ENCODE assay signal across 28 cellular contexts in genomic region chr19:19743176-19743575, GRCh38.
"Had no signal": no experiment of that assay in that cellular context is flagged by ENCODE, and none has a peak within 500 bp of the region (broad histone marks: within the 10 kb centered on the region; RNA-seq: fewer than 3 reads in every experiment).

No MANE protein-coding gene starts in this region.

- H3K4me3 ChIP-seq: left lung, lower lobe of right lung, right atrium auricular region, skin epidermis, suprapubic skin, thoracic aorta, tibial artery, uterus had no signal

- ATAC-seq: left colon; left lung; lower lobe of right lung; naive thymus-derived CD8-positive, alpha-beta T cell; sciatic nerve; stimulated activated effector memory CD8-positive, alpha-beta T cell treated with anti-CD3 and anti-CD28 coated beads, Interleukin-12 subunit alpha, Interleukin-12 subunit beta, amount 100 ng/mL, for 72 hours had no signal

- H3K27ac ChIP-seq: left lung, lower lobe of right lung, parathyroid adenoma, right atrium auricular region, skin epidermis, suprapubic skin, thoracic aorta, tibial artery, uterus had no signal

- H2AFZ ChIP-seq: parathyroid adenoma had no signal

- H3K27ac Mint-ChIP-seq: immature natural killer cell; nephron; stimulated activated effector memory CD8-positive, alpha-beta T cell treated with anti-CD3 and anti-CD28 coated beads, Interleukin-12 subunit alpha, Interleukin-12 subunit beta, amount 100 ng/mL, for 72 hours; stimulated activated naive CD8-positive, alpha-beta T cell treated with anti-CD3 and anti-CD28 coated beads, Interleukin-15, Interleukin-2, amounts not matched to agents 100 ng/mL and 50 ng/mL, for 24 hours; type B pancreatic cell had no signal

- H3K27me3 ChIP-seq: left lung, right atrium auricular region, suprapubic skin, uterus had no signal

- H3K4me1 ChIP-seq: left lung, lower lobe of right lung, parathyroid adenoma, right atrium auricular region, suprapubic skin, tibial artery, uterus had no signal

- H3K27me3 Mint-ChIP-seq: naive thymus-derived CD8-positive, alpha-beta T cell; stimulated activated naive CD8-positive, alpha-beta T cell treated with anti-CD3 and anti-CD28 coated beads, Interleukin-15, Interleukin-2, amounts not matched to agents 100 ng/mL and 50 ng/mL, for 24 hours had no signal

- H3K9me3 Mint-ChIP-seq: immature natural killer cell; naive thymus-derived CD8-positive, alpha-beta T cell; neural crest cell; stimulated activated effector memory CD8-positive, alpha-beta T cell treated with anti-CD3 and anti-CD28 coated beads, Interleukin-12 subunit alpha, Interleukin-12 subunit beta, amount 100 ng/mL, for 72 hours; stimulated activated naive CD8-positive, alpha-beta T cell treated with anti-CD3 and anti-CD28 coated beads, Interleukin-15, Interleukin-2, amounts not matched to agents 100 ng/mL and 50 ng/mL, for 24 hours; type B pancreatic cell had no signal

- DNase-seq: hypothalamus; immature natural killer cell; kidney; left colon; lower lobe of right lung; mammary epithelial cell; mesenchymal stem cell; naive thymus-derived CD8-positive, alpha-beta T cell; nucleus accumbens; stimulated activated CD4-positive, alpha-beta T cell treated with anti-CD3 and anti-CD28 coated beads, Interleukin-12 subunit alpha, Interleukin-12 subunit beta, amount 100 ng/mL, for 4 hours; stimulated activated CD4-positive, alpha-beta T cell treated with anti-CD3 and anti-CD28 coated beads, Interleukin-15, amount 100 ng/mL, for 24 hours; stimulated activated CD4-positive, alpha-beta T cell treated with anti-CD3 and anti-CD28 coated beads, Interleukin-2, amount 100 ng/mL, for 24 hours; stimulated activated CD4-positive, alpha-beta T cell treated with anti-CD3 and anti-CD28 coated beads, Interleukin-4, amount 100 ng/mL, for 1 hour; stimulated activated naive CD4-positive, alpha-beta T cell; tibial artery; uterus had no signal

- H3K9ac ChIP-seq: parathyroid adenoma had no signal

- H3K4me1 Mint-ChIP-seq: immature natural killer cell; naive thymus-derived CD8-positive, alpha-beta T cell; nephron; neural crest cell; stimulated activated effector memory CD8-positive, alpha-beta T cell treated with anti-CD3 and anti-CD28 coated beads, Interleukin-12 subunit alpha, Interleukin-12 subunit beta, amount 100 ng/mL, for 72 hours had no signal

- H3K36me3 Mint-ChIP-seq: immature natural killer cell; naive thymus-derived CD8-positive, alpha-beta T cell; stimulated activated effector memory CD8-positive, alpha-beta T cell treated with anti-CD3 and anti-CD28 coated beads, Interleukin-12 subunit alpha, Interleukin-12 subunit beta, amount 100 ng/mL, for 72 hours; type B pancreatic cell had no signal

- H3K4me3 Mint-ChIP-seq: immature natural killer cell; naive thymus-derived CD8-positive, alpha-beta T cell; nephron; neural crest cell; stimulated activated effector memory CD8-positive, alpha-beta T cell treated with anti-CD3 and anti-CD28 coated beads, Interleukin-12 subunit alpha, Interleukin-12 subunit beta, amount 100 ng/mL, for 72 hours; stimulated activated naive CD8-positive, alpha-beta T cell treated with anti-CD3 and anti-CD28 coated beads, Interleukin-15, Interleukin-2, amounts not matched to agents 100 ng/mL and 50 ng/mL, for 24 hours; type B pancreatic cell had no signal

- H3K79me2 ChIP-seq: parathyroid adenoma had no signal

- H3K9me3 ChIP-seq: lower lobe of right lung, right atrium auricular region, suprapubic skin, thoracic aorta, tibial artery, uterus had no signal

- H3K36me3 ChIP-seq: left lung, lower lobe of right lung, right atrium auricular region, suprapubic skin, thoracic aorta, tibial artery, uterus had no signal
